Comparison of ENCODE assay signal across 2 cellular contexts in the genomic region with DNA sequence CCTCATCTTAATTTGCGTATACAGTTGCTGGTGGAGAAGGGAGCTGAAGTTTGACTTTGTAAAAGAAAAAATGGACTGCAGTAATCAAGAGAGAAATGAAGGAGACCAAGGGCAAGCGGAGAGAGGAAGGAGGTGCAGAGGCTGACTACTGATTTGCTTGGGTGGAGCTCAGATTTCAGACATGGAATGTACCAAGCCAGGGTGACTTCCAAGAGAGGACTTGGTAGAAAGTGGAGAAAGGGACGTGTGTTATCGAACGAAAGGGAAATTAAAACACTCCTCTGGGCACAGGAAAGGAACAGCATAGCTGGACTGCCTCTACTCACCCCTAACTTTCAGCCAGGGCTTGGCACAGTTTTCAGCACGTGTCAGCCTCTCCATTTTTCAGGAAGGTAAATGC.
TF ChIP-seq lines count a peak whose summit lies in the region.

No MANE protein-coding gene starts in this region.

TF ChIP-seq in GM23338, 12 proteins besides CTCF, POLR2A, EP300 and RAD21 (continues in another document):
- TF ChIP-seq ZNF114 (CRISPR knock-in tag; IDR thresholded peaks at IDR 0.05) (no peak), CREB1 (CRISPR knock-in tag; IDR thresholded peaks at IDR 0.05; ENCODE audit: low read depth) (no peak), STAT1 (IDR thresholded peaks at IDR 0.05; ENCODE audit: unreplicated experiment) (no peak), JUNB (IDR thresholded peaks at IDR 0.05; ENCODE audit: unreplicated experiment) (no peak), ZNF331 (CRISPR knock-in tag; IDR thresholded peaks at IDR 0.05; ENCODE audit: low read depth) (no peak), EZH2phosphoT487 (IDR thresholded peaks at IDR 0.05; ENCODE audit: unreplicated experiment) (no peak), NANOG (IDR thresholded peaks at IDR 0.05; ENCODE audit: borderline replicate concordance) (no peak)
- TF ChIP-seq, protein P1, sequence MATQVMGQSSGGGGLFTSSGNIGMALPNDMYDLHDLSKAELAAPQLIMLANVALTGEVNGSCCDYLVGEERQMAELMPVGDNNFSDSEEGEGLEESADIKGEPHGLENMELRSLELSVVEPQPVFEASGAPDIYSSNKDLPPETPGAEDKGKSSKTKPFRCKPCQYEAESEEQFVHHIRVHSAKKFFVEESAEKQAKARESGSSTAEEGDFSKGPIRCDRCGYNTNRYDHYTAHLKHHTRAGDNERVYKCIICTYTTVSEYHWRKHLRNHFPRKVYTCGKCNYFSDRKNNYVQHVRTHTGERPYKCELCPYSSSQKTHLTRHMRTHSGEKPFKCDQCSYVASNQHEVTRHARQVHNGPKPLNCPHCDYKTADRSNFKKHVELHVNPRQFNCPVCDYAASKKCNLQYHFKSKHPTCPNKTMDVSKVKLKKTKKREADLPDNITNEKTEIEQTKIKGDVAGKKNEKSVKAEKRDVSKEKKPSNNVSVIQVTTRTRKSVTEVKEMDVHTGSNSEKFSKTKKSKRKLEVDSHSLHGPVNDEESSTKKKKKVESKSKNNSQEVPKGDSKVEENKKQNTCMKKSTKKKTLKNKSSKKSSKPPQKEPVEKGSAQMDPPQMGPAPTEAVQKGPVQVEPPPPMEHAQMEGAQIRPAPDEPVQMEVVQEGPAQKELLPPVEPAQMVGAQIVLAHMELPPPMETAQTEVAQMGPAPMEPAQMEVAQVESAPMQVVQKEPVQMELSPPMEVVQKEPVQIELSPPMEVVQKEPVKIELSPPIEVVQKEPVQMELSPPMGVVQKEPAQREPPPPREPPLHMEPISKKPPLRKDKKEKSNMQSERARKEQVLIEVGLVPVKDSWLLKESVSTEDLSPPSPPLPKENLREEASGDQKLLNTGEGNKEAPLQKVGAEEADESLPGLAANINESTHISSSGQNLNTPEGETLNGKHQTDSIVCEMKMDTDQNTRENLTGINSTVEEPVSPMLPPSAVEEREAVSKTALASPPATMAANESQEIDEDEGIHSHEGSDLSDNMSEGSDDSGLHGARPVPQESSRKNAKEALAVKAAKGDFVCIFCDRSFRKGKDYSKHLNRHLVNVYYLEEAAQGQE (IDR thresholded peaks at IDR 0.05; ENCODE audit: unreplicated experiment) = no peak
- TF ChIP-seq, protein P2, sequence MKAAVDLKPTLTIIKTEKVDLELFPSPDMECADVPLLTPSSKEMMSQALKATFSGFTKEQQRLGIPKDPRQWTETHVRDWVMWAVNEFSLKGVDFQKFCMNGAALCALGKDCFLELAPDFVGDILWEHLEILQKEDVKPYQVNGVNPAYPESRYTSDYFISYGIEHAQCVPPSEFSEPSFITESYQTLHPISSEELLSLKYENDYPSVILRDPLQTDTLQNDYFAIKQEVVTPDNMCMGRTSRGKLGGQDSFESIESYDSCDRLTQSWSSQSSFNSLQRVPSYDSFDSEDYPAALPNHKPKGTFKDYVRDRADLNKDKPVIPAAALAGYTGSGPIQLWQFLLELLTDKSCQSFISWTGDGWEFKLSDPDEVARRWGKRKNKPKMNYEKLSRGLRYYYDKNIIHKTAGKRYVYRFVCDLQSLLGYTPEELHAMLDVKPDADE (IDR thresholded peaks at IDR 0.05) = no peak
- TF ChIP-seq, protein P3, sequence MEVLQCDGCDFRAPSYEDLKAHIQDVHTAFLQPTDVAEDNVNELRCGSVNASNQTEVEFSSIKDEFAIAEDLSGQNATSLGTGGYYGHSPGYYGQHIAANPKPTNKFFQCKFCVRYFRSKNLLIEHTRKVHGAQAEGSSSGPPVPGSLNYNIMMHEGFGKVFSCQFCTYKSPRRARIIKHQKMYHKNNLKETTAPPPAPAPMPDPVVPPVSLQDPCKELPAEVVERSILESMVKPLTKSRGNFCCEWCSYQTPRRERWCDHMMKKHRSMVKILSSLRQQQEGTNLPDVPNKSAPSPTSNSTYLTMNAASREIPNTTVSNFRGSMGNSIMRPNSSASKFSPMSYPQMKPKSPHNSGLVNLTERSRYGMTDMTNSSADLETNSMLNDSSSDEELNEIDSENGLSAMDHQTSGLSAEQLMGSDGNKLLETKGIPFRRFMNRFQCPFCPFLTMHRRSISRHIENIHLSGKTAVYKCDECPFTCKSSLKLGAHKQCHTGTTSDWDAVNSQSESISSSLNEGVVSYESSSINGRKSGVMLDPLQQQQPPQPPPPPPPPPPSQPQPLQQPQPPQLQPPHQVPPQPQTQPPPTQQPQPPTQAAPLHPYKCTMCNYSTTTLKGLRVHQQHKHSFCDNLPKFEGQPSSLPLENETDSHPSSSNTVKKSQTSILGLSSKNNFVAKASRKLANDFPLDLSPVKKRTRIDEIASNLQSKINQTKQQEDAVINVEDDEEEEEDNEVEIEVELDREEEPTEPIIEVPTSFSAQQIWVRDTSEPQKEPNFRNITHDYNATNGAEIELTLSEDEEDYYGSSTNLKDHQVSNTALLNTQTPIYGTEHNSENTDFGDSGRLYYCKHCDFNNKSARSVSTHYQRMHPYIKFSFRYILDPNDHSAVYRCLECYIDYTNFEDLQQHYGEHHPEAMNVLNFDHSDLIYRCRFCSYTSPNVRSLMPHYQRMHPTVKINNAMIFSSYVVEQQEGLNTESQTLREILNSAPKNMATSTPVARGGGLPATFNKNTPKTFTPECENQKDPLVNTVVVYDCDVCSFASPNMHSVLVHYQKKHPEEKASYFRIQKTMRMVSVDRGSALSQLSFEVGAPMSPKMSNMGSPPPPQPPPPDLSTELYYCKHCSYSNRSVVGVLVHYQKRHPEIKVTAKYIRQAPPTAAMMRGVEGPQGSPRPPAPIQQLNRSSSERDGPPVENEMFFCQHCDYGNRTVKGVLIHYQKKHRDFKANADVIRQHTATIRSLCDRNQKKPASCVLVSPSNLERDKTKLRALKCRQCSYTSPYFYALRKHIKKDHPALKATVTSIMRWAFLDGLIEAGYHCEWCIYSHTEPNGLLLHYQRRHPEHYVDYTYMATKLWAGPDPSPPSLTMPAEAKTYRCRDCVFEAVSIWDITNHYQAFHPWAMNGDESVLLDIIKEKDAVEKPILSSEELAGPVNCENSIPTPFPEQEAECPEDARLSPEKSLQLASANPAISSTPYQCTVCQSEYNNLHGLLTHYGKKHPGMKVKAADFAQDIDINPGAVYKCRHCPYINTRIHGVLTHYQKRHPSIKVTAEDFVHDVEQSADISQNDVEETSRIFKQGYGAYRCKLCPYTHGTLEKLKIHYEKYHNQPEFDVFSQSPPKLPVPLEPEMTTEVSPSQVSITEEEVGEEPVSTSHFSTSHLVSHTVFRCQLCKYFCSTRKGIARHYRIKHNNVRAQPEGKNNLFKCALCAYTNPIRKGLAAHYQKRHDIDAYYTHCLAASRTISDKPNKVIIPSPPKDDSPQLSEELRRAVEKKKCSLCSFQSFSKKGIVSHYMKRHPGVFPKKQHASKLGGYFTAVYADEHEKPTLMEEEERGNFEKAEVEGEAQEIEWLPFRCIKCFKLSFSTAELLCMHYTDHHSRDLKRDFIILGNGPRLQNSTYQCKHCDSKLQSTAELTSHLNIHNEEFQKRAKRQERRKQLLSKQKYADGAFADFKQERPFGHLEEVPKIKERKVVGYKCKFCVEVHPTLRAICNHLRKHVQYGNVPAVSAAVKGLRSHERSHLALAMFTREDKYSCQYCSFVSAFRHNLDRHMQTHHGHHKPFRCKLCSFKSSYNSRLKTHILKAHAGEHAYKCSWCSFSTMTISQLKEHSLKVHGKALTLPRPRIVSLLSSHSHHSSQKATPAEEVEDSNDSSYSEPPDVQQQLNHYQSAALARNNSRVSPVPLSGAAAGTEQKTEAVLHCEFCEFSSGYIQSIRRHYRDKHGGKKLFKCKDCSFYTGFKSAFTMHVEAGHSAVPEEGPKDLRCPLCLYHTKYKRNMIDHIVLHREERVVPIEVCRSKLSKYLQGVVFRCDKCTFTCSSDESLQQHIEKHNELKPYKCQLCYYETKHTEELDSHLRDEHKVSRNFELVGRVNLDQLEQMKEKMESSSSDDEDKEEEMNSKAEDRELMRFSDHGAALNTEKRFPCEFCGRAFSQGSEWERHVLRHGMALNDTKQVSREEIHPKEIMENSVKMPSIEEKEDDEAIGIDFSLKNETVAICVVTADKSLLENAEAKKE (CRISPR knock-in tag; IDR thresholded peaks at IDR 0.05) = no peak

TF ChIP-seq in endothelial cell of umbilical vein, 7 proteins besides CTCF, POLR2A, EP300 and RAD21:
- TF ChIP-seq EZH2 (IDR thresholded peaks at IDR 0.05; ENCODE audit: borderline replicate concordance, low read depth, low read length, severe bottlenecking) (no peak), JUN (IDR thresholded peaks at IDR 0.05; ENCODE audit: borderline replicate concordance, insufficient read depth, insufficient read length, low read depth) (no peak), FOS (IDR thresholded peaks at IDR 0.05; ENCODE audit: borderline replicate concordance, insufficient read depth, low read length) (no peak)
